In the genomic region with DNA sequence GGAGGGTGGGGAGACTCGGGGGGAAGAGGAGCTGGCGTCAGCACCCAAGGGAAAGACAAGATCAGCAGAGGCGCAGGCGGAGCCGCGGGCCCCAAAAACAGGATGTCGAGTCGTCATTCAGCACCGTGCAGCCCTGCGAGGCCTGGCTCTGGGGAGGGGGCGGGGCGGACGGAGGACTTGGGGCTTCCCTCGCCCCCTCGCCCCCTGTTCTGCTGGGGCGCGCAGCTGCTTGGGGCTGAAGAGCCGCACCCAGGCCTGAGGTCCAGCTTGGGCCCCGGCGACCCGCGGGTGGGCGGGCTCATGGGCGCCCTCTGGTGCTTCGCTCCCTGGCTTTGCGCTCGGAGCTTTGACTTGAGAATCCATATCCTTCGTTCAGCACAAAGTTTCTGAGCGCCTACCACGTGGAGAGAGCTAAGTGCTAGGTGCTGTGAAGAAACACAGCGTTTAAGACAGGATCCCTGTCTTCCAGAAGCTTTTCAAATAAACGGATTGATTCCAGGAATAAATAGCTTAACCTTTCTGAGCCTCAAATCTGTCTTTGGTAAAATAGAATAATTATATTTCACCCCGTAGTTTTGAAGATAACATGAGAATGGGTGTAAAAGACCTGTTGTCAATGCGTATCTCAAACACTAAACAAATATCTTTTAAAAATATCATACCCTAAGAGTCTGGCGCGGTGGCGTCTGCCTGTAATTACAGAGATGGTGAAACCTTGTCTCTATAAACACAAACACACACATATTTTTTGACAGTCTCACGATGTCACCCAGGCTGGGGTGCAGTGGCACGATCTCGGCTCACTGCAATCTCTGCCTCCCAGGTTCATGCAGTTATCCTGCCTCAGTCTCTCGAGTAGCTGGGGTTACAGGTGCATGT, we compare ENCODE assay signal across 1 cellular context.
A peak's percentile ranks its signal among the peaks of the same experiment; 100 is the strongest.
TF ChIP-seq lines count a peak whose summit lies in the region.

No MANE protein-coding gene starts in this region.

TF ChIP-seq in GM12878, 131 proteins besides CTCF, POLR2A, EP300 and RAD21 (continued from another document and continues in another):
- TF ChIP-seq, protein P1, sequence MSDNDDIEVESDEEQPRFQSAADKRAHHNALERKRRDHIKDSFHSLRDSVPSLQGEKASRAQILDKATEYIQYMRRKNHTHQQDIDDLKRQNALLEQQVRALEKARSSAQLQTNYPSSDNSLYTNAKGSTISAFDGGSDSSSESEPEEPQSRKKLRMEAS (IDR thresholded peaks at IDR 0.05; ENCODE audit: low read depth, low read length): peak; percentile 94
- TF ChIP-seq, protein P2, sequence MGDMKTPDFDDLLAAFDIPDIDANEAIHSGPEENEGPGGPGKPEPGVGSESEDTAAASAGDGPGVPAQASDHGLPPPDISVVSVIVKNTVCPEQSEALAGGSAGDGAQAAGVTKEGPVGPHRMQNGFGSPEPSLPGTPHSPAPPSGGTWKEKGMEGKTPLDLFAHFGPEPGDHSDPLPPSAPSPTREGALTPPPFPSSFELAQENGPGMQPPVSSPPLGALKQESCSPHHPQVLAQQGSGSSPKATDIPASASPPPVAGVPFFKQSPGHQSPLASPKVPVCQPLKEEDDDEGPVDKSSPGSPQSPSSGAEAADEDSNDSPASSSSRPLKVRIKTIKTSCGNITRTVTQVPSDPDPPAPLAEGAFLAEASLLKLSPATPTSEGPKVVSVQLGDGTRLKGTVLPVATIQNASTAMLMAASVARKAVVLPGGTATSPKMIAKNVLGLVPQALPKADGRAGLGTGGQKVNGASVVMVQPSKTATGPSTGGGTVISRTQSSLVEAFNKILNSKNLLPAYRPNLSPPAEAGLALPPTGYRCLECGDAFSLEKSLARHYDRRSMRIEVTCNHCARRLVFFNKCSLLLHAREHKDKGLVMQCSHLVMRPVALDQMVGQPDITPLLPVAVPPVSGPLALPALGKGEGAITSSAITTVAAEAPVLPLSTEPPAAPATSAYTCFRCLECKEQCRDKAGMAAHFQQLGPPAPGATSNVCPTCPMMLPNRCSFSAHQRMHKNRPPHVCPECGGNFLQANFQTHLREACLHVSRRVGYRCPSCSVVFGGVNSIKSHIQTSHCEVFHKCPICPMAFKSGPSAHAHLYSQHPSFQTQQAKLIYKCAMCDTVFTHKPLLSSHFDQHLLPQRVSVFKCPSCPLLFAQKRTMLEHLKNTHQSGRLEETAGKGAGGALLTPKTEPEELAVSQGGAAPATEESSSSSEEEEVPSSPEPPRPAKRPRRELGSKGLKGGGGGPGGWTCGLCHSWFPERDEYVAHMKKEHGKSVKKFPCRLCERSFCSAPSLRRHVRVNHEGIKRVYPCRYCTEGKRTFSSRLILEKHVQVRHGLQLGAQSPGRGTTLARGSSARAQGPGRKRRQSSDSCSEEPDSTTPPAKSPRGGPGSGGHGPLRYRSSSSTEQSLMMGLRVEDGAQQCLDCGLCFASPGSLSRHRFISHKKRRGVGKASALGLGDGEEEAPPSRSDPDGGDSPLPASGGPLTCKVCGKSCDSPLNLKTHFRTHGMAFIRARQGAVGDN (IDR thresholded peaks at IDR 0.05): peak; percentile 98
- TF ChIP-seq BMI1 (IDR thresholded peaks at IDR 0.05; ENCODE audit: borderline replicate concordance) (no peak), SMARCA5 (IDR thresholded peaks at IDR 0.05) (peak; percentile 97), ATF7 (IDR thresholded peaks at IDR 0.05; ENCODE audit: low read depth) (peak; percentile 78), DPF2 (IDR thresholded peaks at IDR 0.05) (peak; percentile 78), CUX1 (IDR thresholded peaks at IDR 0.05; ENCODE audit: insufficient replicate concordance, low read depth, low read length) (no peak), IKZF1 (conservative IDR thresholded peaks at IDR 0.05) (peak; percentile 77), TCF12 (IDR thresholded peaks at IDR 0.05; ENCODE audit: low read depth, low read length) (peak; percentile 76; the same call in 1 of the 2 replicates), REST (IDR thresholded peaks at IDR 0.05; ENCODE audit: low read depth, low read length) (no peak), IRF5 (IDR thresholded peaks at IDR 0.05; ENCODE audit: borderline replicate concordance) (no peak)
- TF ChIP-seq, protein P3, sequence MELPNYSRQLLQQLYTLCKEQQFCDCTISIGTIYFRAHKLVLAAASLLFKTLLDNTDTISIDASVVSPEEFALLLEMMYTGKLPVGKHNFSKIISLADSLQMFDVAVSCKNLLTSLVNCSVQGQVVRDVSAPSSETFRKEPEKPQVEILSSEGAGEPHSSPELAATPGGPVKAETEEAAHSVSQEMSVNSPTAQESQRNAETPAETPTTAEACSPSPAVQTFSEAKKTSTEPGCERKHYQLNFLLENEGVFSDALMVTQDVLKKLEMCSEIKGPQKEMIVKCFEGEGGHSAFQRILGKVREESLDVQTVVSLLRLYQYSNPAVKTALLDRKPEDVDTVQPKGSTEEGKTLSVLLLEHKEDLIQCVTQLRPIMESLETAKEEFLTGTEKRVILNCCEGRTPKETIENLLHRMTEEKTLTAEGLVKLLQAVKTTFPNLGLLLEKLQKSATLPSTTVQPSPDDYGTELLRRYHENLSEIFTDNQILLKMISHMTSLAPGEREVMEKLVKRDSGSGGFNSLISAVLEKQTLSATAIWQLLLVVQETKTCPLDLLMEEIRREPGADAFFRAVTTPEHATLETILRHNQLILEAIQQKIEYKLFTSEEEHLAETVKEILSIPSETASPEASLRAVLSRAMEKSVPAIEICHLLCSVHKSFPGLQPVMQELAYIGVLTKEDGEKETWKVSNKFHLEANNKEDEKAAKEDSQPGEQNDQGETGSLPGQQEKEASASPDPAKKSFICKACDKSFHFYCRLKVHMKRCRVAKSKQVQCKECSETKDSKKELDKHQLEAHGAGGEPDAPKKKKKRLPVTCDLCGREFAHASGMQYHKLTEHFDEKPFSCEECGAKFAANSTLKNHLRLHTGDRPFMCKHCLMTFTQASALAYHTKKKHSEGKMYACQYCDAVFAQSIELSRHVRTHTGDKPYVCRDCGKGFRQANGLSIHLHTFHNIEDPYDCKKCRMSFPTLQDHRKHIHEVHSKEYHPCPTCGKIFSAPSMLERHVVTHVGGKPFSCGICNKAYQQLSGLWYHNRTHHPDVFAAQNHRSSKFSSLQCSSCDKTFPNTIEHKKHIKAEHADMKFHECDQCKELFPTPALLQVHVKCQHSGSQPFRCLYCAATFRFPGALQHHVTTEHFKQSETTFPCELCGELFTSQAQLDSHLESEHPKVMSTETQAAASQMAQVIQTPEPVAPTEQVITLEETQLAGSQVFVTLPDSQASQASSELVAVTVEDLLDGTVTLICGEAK (IDR thresholded peaks at IDR 0.05; ENCODE audit: borderline replicate concordance): peak; percentile 52; the same call in 1 of the 2 replicates
- TF ChIP-seq, protein P4, sequence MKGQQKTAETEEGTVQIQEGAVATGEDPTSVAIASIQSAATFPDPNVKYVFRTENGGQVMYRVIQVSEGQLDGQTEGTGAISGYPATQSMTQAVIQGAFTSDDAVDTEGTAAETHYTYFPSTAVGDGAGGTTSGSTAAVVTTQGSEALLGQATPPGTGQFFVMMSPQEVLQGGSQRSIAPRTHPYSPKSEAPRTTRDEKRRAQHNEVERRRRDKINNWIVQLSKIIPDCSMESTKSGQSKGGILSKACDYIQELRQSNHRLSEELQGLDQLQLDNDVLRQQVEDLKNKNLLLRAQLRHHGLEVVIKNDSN (IDR thresholded peaks at IDR 0.05; ENCODE audit: borderline replicate concordance, extremely low read length, insufficient read depth, low read depth, low read length): no peak
- TF ChIP-seq, protein P5, sequence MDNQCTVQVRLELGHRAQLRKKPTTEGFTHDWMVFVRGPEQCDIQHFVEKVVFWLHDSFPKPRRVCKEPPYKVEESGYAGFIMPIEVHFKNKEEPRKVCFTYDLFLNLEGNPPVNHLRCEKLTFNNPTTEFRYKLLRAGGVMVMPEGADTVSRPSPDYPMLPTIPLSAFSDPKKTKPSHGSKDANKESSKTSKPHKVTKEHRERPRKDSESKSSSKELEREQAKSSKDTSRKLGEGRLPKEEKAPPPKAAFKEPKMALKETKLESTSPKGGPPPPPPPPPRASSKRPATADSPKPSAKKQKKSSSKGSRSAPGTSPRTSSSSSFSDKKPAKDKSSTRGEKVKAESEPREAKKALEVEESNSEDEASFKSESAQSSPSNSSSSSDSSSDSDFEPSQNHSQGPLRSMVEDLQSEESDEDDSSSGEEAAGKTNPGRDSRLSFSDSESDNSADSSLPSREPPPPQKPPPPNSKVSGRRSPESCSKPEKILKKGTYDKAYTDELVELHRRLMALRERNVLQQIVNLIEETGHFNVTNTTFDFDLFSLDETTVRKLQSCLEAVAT (IDR thresholded peaks at IDR 0.05): peak; percentile 86
- TF ChIP-seq, protein P6, sequence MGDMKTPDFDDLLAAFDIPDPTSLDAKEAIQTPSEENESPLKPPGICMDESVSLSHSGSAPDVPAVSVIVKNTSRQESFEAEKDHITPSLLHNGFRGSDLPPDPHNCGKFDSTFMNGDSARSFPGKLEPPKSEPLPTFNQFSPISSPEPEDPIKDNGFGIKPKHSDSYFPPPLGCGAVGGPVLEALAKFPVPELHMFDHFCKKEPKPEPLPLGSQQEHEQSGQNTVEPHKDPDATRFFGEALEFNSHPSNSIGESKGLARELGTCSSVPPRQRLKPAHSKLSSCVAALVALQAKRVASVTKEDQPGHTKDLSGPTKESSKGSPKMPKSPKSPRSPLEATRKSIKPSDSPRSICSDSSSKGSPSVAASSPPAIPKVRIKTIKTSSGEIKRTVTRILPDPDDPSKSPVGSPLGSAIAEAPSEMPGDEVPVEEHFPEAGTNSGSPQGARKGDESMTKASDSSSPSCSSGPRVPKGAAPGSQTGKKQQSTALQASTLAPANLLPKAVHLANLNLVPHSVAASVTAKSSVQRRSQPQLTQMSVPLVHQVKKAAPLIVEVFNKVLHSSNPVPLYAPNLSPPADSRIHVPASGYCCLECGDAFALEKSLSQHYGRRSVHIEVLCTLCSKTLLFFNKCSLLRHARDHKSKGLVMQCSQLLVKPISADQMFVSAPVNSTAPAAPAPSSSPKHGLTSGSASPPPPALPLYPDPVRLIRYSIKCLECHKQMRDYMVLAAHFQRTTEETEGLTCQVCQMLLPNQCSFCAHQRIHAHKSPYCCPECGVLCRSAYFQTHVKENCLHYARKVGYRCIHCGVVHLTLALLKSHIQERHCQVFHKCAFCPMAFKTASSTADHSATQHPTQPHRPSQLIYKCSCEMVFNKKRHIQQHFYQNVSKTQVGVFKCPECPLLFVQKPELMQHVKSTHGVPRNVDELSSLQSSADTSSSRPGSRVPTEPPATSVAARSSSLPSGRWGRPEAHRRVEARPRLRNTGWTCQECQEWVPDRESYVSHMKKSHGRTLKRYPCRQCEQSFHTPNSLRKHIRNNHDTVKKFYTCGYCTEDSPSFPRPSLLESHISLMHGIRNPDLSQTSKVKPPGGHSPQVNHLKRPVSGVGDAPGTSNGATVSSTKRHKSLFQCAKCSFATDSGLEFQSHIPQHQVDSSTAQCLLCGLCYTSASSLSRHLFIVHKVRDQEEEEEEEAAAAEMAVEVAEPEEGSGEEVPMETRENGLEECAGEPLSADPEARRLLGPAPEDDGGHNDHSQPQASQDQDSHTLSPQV (IDR thresholded peaks at IDR 0.05): peak; percentile 11; the same call in 1 of the 2 replicates
